In genomic region chr5:50582699-50583098, GRCh38 we compare ENCODE assay signal across 33 cellular contexts.
"Had no signal": no experiment of that assay in that cellular context is flagged by ENCODE, and none has a peak within 500 bp of the region (broad histone marks: within the 10 kb centered on the region; RNA-seq: fewer than 3 reads in every experiment).

No MANE protein-coding gene starts in this region.

- H3K36me3 Mint-ChIP-seq: activated naive CD8-positive, alpha-beta T cell had no signal

- DNase-seq: activated B cell treated with CpG ODN at 0.5 μM for 24 hours; activated CD4-positive, alpha-beta T cell treated with anti-CD3 and anti-CD28 coated beads for 48 hours; activated CD4-positive, alpha-beta T cell treated with anti-CD3 and anti-CD28 coated beads, Interleukin-2, amount 50 U/mL, for 1 hour; activated CD4-positive, alpha-beta T cell treated with anti-CD3 and anti-CD28 coated beads, Interleukin-2, amount 50 U/mL, for 48 hours; activated CD8-positive, alpha-beta memory T cell treated with anti-CD3 and anti-CD28 coated beads for 24 hours; activated CD8-positive, alpha-beta T cell treated with anti-CD3 and anti-CD28 coated beads for 36 hours; activated effector memory CD4-positive, alpha-beta T cell treated with Interleukin-2 at 50 U/mL for 16 hours; activated gamma-delta T cell treated with Interleukin-2 at 50 U/mL for 16 hours; activated naive CD4-positive, alpha-beta T cell treated with anti-CD3 and anti-CD28 coated beads, Interleukin-2, amount 50 U/mL, for 16 hours; activated naive CD4-positive, alpha-beta T cell treated with Interleukin-2 at 50 U/mL for 16 hours; activated T-cell treated with anti-CD3 and anti-CD28 coated beads, Interleukin-2, amount 50 U/mL, for 4 hours; amniotic stem cell; anterior cingulate cortex; brain microvascular endothelial cell; cortex of kidney; dermis blood vessel endothelial cell; effector CD4-positive, alpha-beta T cell; effector memory CD8-positive, alpha-beta T cell; esophagus squamous epithelium; foreskin melanocyte; glutamatergic neuron; heart left ventricle; SW 1271; T-cell; T1000 had no signal

- H3K4me3 Mint-ChIP-seq: activated B cell treated with CpG ODN at 0.5 μM for 24 hours; activated CD8-positive, alpha-beta T cell treated with anti-CD3 and anti-CD28 coated beads for 36 hours; activated naive CD8-positive, alpha-beta T cell; activated T-cell treated with anti-CD3 and anti-CD28 coated beads, Interleukin-2, amount 50 U/mL, for 4 hours; activated T-helper 17 cell treated with anti-CD3 and anti-CD28 coated beads, Interleukin-2, amount 50 U/mL, for 72 hours; central memory CD8-positive, alpha-beta T cell; effector memory CD8-positive, alpha-beta T cell; T-cell; T-helper 1 cell treated with Interleukin-12 subunit alpha and Interleukin-12 subunit beta and Interleukin-4 antibody, amounts not matched to agents 30 μg/mL and 1 μg/mL, for 36 hours had no signal

- FAIRE-seq: astrocyte, bronchial epithelial cell, endothelial cell of umbilical vein had no signal

- H3K4me3 ChIP-seq: esophagus squamous epithelium, heart left ventricle had no signal

- H3K9me3 ChIP-seq: esophagus squamous epithelium had no signal

- H3K4me1 Mint-ChIP-seq: activated B cell treated with CpG ODN at 0.5 μM for 24 hours; activated T-helper 17 cell treated with anti-CD3 and anti-CD28 coated beads, Interleukin-2, amount 50 U/mL, for 72 hours had no signal

- H3K4me1 ChIP-seq: esophagus squamous epithelium, heart left ventricle had no signal

- H3K27me3 ChIP-seq: brain microvascular endothelial cell, esophagus squamous epithelium, heart left ventricle had no signal

- H3K9me3 Mint-ChIP-seq: activated B cell treated with CpG ODN at 0.5 μM for 24 hours; activated T-cell treated with anti-CD3 and anti-CD28 coated beads, Interleukin-2, amount 50 U/mL, for 4 hours; central memory CD8-positive, alpha-beta T cell had no signal

- H3K27me3 Mint-ChIP-seq: activated B cell treated with CpG ODN at 0.5 μM for 24 hours; activated CD8-positive, alpha-beta T cell treated with anti-CD3 and anti-CD28 coated beads for 36 hours; activated naive CD8-positive, alpha-beta T cell; activated T-helper 17 cell treated with anti-CD3 and anti-CD28 coated beads, Interleukin-2, amount 50 U/mL, for 72 hours; central memory CD8-positive, alpha-beta T cell; effector memory CD8-positive, alpha-beta T cell; T-cell had no signal

- ATAC-seq: activated CD4-positive, CD25-positive, alpha-beta regulatory T cell treated with anti-CD3 and anti-CD28 coated beads, Interleukin-2, amount 50 U/mL, for 24 hours; activated CD8-positive, alpha-beta T cell treated with anti-CD3 and anti-CD28 coated beads for 36 hours; activated T-cell treated with anti-CD3 and anti-CD28 coated beads, Interleukin-2, amount 50 U/mL, for 4 hours; activated T-helper 17 cell treated with anti-CD3 and anti-CD28 coated beads, Interleukin-2, amount 50 U/mL, for 72 hours; effector memory CD8-positive, alpha-beta T cell; heart left ventricle; T-cell had no signal

- H3K27ac Mint-ChIP-seq: activated B cell treated with CpG ODN at 0.5 μM for 24 hours; activated CD8-positive, alpha-beta T cell treated with anti-CD3 and anti-CD28 coated beads for 36 hours; activated naive CD8-positive, alpha-beta T cell; activated T-helper 17 cell treated with anti-CD3 and anti-CD28 coated beads, Interleukin-2, amount 50 U/mL, for 72 hours; effector memory CD8-positive, alpha-beta T cell; T-helper 1 cell treated with Interleukin-12 subunit alpha and Interleukin-12 subunit beta and Interleukin-4 antibody, amounts not matched to agents 30 μg/mL and 1 μg/mL, for 36 hours had no signal

- H3K36me3 ChIP-seq: brain microvascular endothelial cell, esophagus squamous epithelium, heart left ventricle had no signal
